1 cellular context compared by ENCODE assay signal in the genomic region with DNA sequence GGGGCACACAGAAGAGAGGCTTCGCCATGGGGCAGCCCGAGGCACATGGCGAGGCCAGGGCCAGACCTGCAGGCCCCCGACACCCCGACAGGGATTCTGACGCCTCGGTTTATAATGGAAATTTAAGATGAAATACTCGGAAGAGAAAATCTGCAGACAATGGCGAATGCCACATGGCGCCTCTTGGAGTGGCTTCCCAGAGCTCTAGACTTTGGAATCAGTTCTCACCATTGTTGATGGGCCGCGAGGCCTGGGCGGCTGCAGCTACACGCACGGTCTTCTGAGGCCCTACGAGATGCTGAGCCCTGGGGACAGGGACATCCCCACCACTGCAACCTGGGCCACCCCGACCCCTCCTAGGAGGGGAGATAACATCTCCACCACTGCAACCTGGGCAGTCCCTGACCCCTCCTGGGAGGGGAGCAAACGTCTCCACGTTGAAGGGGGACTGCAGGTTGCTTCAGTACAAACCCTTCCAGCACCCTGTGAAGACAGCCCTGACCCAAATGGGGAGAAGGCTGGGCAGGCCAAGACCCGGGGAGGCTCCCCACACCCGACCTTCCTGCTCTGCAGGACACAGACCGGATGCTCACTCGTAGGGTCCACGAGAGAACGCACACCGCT.
TF ChIP-seq lines count a peak whose summit lies in the region.

No MANE protein-coding gene starts in this region.

TF ChIP-seq in H1, 55 proteins besides CTCF, POLR2A, EP300 and RAD21 (continued from another document):
- TF ChIP-seq, protein P1, sequence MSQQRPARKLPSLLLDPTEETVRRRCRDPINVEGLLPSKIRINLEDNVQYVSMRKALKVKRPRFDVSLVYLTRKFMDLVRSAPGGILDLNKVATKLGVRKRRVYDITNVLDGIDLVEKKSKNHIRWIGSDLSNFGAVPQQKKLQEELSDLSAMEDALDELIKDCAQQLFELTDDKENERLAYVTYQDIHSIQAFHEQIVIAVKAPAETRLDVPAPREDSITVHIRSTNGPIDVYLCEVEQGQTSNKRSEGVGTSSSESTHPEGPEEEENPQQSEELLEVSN (IDR thresholded peaks at IDR 0.05) = no peak
- TF ChIP-seq CREB1 (IDR thresholded peaks at IDR 0.05) (no peak), CHD1 (IDR thresholded peaks at IDR 0.05; ENCODE audit: low read depth, low read length) (no peak), POLR2AphosphoS5 (IDR thresholded peaks at IDR 0.05; ENCODE audit: low read depth, low read length) (no peak)
- TF ChIP-seq, protein P2, sequence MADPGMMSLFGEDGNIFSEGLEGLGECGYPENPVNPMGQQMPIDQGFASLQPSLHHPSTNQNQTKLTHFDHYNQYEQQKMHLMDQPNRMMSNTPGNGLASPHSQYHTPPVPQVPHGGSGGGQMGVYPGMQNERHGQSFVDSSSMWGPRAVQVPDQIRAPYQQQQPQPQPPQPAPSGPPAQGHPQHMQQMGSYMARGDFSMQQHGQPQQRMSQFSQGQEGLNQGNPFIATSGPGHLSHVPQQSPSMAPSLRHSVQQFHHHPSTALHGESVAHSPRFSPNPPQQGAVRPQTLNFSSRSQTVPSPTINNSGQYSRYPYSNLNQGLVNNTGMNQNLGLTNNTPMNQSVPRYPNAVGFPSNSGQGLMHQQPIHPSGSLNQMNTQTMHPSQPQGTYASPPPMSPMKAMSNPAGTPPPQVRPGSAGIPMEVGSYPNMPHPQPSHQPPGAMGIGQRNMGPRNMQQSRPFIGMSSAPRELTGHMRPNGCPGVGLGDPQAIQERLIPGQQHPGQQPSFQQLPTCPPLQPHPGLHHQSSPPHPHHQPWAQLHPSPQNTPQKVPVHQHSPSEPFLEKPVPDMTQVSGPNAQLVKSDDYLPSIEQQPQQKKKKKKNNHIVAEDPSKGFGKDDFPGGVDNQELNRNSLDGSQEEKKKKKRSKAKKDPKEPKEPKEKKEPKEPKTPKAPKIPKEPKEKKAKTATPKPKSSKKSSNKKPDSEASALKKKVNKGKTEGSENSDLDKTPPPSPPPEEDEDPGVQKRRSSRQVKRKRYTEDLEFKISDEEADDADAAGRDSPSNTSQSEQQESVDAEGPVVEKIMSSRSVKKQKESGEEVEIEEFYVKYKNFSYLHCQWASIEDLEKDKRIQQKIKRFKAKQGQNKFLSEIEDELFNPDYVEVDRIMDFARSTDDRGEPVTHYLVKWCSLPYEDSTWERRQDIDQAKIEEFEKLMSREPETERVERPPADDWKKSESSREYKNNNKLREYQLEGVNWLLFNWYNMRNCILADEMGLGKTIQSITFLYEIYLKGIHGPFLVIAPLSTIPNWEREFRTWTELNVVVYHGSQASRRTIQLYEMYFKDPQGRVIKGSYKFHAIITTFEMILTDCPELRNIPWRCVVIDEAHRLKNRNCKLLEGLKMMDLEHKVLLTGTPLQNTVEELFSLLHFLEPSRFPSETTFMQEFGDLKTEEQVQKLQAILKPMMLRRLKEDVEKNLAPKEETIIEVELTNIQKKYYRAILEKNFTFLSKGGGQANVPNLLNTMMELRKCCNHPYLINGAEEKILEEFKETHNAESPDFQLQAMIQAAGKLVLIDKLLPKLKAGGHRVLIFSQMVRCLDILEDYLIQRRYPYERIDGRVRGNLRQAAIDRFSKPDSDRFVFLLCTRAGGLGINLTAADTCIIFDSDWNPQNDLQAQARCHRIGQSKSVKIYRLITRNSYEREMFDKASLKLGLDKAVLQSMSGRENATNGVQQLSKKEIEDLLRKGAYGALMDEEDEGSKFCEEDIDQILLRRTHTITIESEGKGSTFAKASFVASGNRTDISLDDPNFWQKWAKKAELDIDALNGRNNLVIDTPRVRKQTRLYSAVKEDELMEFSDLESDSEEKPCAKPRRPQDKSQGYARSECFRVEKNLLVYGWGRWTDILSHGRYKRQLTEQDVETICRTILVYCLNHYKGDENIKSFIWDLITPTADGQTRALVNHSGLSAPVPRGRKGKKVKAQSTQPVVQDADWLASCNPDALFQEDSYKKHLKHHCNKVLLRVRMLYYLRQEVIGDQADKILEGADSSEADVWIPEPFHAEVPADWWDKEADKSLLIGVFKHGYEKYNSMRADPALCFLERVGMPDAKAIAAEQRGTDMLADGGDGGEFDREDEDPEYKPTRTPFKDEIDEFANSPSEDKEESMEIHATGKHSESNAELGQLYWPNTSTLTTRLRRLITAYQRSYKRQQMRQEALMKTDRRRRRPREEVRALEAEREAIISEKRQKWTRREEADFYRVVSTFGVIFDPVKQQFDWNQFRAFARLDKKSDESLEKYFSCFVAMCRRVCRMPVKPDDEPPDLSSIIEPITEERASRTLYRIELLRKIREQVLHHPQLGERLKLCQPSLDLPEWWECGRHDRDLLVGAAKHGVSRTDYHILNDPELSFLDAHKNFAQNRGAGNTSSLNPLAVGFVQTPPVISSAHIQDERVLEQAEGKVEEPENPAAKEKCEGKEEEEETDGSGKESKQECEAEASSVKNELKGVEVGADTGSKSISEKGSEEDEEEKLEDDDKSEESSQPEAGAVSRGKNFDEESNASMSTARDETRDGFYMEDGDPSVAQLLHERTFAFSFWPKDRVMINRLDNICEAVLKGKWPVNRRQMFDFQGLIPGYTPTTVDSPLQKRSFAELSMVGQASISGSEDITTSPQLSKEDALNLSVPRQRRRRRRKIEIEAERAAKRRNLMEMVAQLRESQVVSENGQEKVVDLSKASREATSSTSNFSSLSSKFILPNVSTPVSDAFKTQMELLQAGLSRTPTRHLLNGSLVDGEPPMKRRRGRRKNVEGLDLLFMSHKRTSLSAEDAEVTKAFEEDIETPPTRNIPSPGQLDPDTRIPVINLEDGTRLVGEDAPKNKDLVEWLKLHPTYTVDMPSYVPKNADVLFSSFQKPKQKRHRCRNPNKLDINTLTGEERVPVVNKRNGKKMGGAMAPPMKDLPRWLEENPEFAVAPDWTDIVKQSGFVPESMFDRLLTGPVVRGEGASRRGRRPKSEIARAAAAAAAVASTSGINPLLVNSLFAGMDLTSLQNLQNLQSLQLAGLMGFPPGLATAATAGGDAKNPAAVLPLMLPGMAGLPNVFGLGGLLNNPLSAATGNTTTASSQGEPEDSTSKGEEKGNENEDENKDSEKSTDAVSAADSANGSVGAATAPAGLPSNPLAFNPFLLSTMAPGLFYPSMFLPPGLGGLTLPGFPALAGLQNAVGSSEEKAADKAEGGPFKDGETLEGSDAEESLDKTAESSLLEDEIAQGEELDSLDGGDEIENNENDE (IDR thresholded peaks at IDR 0.05; ENCODE audit: insufficient replicate concordance, low read length) = no peak
